Comparison of ENCODE assay signal across 15 cellular contexts in genomic region chr3:73080201-73080966, GRCh38. TPM values are rescaled to one million over a fixed set of nuclear protein-coding genes. Genes with fewer than 3 reads are reported as not detected.
A peak's percentile ranks its signal among the peaks of the same experiment; 100 is the strongest.
DNase-seq lines count a peak whose midpoint lies in the region; ATAC-seq and TF ChIP-seq lines count a peak whose summit lies in the region.
"Had no signal": no experiment of that assay in that cellular context is flagged by ENCODE, and none has a peak within 500 bp of the region (broad histone marks: within the 10 kb centered on the region; RNA-seq: fewer than 3 reads in every experiment).

No MANE protein-coding gene starts in this region.

- H4K91ac ChIP-seq in IMR-90 (ENCODE audit: insufficient read depth, low read depth, low read length) = no peak overlapping the region

- DNase-seq in activated T-cell treated with anti-CD3 and anti-CD28 coated beads, Interleukin-2, amount 50 U/mL, for 4 hours = no peak
- DNase-seq in activated T-cell treated with anti-CD3 and anti-CD28 coated beads for 4 hours (no peak), IMR-90 (no peak), osteoblast (ENCODE audit: insufficient read length, low spot score, missing footprints) (peak; percentile 30), T-helper 9 cell (no peak), mesothelial cell of epicardium (ENCODE audit: low spot score in 2 of 2, unreplicated experiment in 2 of 2) (no peak)
- DNase-seq in activated CD8-positive, alpha-beta memory T cell treated with anti-CD3 and anti-CD28 coated beads, Interleukin-2, amount 50 U/mL, for 4 hours = no peak
- DNase-seq: activated CD4-positive, CD25-positive, alpha-beta regulatory T cell; H9; NCI-H748 treated with DMSO at 0.1 percent for 48 hours; T-cell had no signal

- TF ChIP-seq RAD21 in IMR-90 (IDR thresholded peaks at IDR 0.05; ENCODE audit: low read length) = no peak

- H2AK5ac ChIP-seq in IMR-90 (ENCODE audit: low read depth, low read length) = no peak overlapping the region

- H3K9me3 Mint-ChIP-seq in activated T-cell treated with anti-CD3 and anti-CD28 coated beads, Interleukin-2, amount 50 U/mL, for 4 hours = no peaks in the 10 kb centered on the region
- H3K9me3 Mint-ChIP-seq in mesothelial cell of epicardium = no peaks in the 10 kb centered on the region
- H3K9me3 Mint-ChIP-seq: H9, T-cell had no signal

- H3K79me2 ChIP-seq in osteoblast (ENCODE audit: insufficient read depth, low read length) = no peaks in the 10 kb centered on the region

- intact Hi-C loops in IMR-90 (cut with micrococcal nuclease) = loop anchor here (5.0 kb wide), 1 partner anchor 423 kb away; no protein-coding TSS in a partner anchor

- H3K4ac ChIP-seq in IMR-90 (ENCODE audit: low read depth, low read length) = no peak overlapping the region

- dilution Hi-C loops in IMR-90 (cut with HindIII; ENCODE audit: low sequenced_read_pairs, unreplicated experiment) = no loop called here

- peaks cover 2% of the 10 kb centered on the region for H3K4me1 Mint-ChIP-seq in activated T-cell treated with anti-CD3 and anti-CD28 coated beads, Interleukin-2, amount 50 U/mL, for 4 hours (ENCODE audit: low read depth)
- no peaks in the 10 kb centered on the region for H3K4me1 Mint-ChIP-seq in mesothelial cell of epicardium
- H3K4me1 Mint-ChIP-seq: H9, T-cell had no signal

- no peak for TF ChIP-seq CTCF in IMR-90 (conservative IDR thresholded peaks at IDR 0.05; ENCODE audit: low read depth, low read length)
- no peak for TF ChIP-seq CTCF in osteoblast (IDR thresholded peaks at IDR 0.05; ENCODE audit: extremely low read depth, low read depth, low read length)
- no peak for TF ChIP-seq CTCF in mesothelial cell of epicardium (IDR thresholded peaks at IDR 0.05; ENCODE audit: unreplicated experiment)

- H3K23ac ChIP-seq in IMR-90 (ENCODE audit: low read depth, low read length) = no peak overlapping the region

- no peaks in the 10 kb centered on the region for H3K79me1 ChIP-seq in IMR-90 (ENCODE audit: low read depth in 1 of 2, low read length in 2 of 2)

- H2BK20ac ChIP-seq in IMR-90 (ENCODE audit: low read depth, low read length) = no peak overlapping the region

- no peak overlapping the region for H3K56ac ChIP-seq in IMR-90 (ENCODE audit: extremely low read depth, insufficient read depth, low read length)

- no peak overlapping the region for H2BK120ac ChIP-seq in IMR-90 (ENCODE audit: low read depth, low read length)

- POLR2A ChIA-PET in IMR-90 (lab: Charles Lee; ENCODE audit: unreplicated experiment) = interaction anchor here (0.6 kb wide), 2 partner anchors 206 to 270 kb away, joined by 3 to 4 read pairs; no protein-coding TSS in a partner anchor

- H3K9me1 ChIP-seq in IMR-90 (ENCODE audit: insufficient read depth, low read length) = no peaks in the 10 kb centered on the region

- no peak overlapping the region for H2AK9ac ChIP-seq in IMR-90 (replicated peaks; ENCODE audit: low read depth, low read length, poor library complexity)

- peak; percentile 28 to 58 for ATAC-seq in activated T-cell treated with anti-CD3 and anti-CD28 coated beads, Interleukin-2, amount 50 U/mL, for 4 hours
- ATAC-seq in GM19025 (IDR thresholded peaks at IDR 0.05; ENCODE audit: low read depth, unreplicated experiment) (peak; percentile 76), IMR-90 (ENCODE audit: low read depth) (no peak)
- ATAC-seq: T-cell had no signal

- TF ChIP-seq POLR2A in IMR-90 (IDR thresholded peaks at IDR 0.05; ENCODE audit: low read depth, low read length) = no peak

- no peak overlapping the region for H3K4me3 Mint-ChIP-seq in activated T-cell treated with anti-CD3 and anti-CD28 coated beads, Interleukin-2, amount 50 U/mL, for 4 hours
- H3K4me3 Mint-ChIP-seq in mesothelial cell of epicardium = no peak overlapping the region
- H3K4me3 Mint-ChIP-seq: H9, T-cell had no signal

- no peaks in the 10 kb centered on the region for H3K27me3 Mint-ChIP-seq in activated T-cell treated with anti-CD3 and anti-CD28 coated beads, Interleukin-2, amount 50 U/mL, for 4 hours (ENCODE audit: low read depth)
- no peaks in the 10 kb centered on the region for H3K27me3 Mint-ChIP-seq in mesothelial cell of epicardium (ENCODE audit: low read depth)
- H3K27me3 Mint-ChIP-seq: T-cell had no signal

- H3K4me2 ChIP-seq in IMR-90 (ENCODE audit: low read depth, low read length) (no peak overlapping the region), osteoblast (ENCODE audit: insufficient read depth, low read length) (peak overlapping the region; percentile 32)

- H3K27ac ChIP-seq in IMR-90 (ENCODE audit: insufficient read depth, low read length) = no peak overlapping the region
- H3K27ac ChIP-seq in osteoblast (ENCODE audit: low read depth, low read length) = no peak overlapping the region
- H3K27ac ChIP-seq: ascending aorta, right atrium auricular region, tibial nerve had no signal

- WGBS in IMR-90 (ENCODE audit: extremely low coverage in 2 of 2, insufficient read length in 1 of 2), 2 experiments = 60% methylated on average over 4 of the region's 17 CpGs; no CpG with 5 or more reads in 1 of the 2 experiments

- in situ Hi-C loops in IMR-90 (cut with MboI; ENCODE audit: low sequenced_read_pairs) = loop anchor here (25.0 kb wide), 2 partner anchors 643 to 1193 kb away; partner anchors contain the start of gene RYBP

- no peak overlapping the region for H2BK5ac ChIP-seq in IMR-90 (ENCODE audit: low read depth, low read length, poor library complexity, severe bottlenecking)

- peak overlapping the region; percentile 58 for H2AFZ ChIP-seq in IMR-90 (replicated peaks; ENCODE audit: low read length, poor library complexity)
- H2AFZ ChIP-seq in osteoblast (ENCODE audit: low read length) = no peak overlapping the region

- 0 out of 2 replicates have a peak overlapping the region, but pooled peaks have one; percentile 32 for H3K14ac ChIP-seq in IMR-90 (replicated peaks; ENCODE audit: low read depth, low read length)

- H3K36me3 ChIP-seq in IMR-90 (ENCODE audit: control insufficient read depth, insufficient read depth, low read length) (no peaks in the 10 kb centered on the region), osteoblast (ENCODE audit: insufficient read depth, low read length) (no peaks in the 10 kb centered on the region)
- H3K36me3 ChIP-seq: ascending aorta, right atrium auricular region, tibial nerve had no signal

- H3K27me3 ChIP-seq in IMR-90 (ENCODE audit: control insufficient read depth, insufficient read depth, low read length) (no peaks in the 10 kb centered on the region), osteoblast (ENCODE audit: insufficient read depth, low read length) (no peaks in the 10 kb centered on the region)
- H3K27me3 ChIP-seq: ascending aorta, right atrium auricular region, tibial nerve had no signal

- no peak overlapping the region for H4K8ac ChIP-seq in IMR-90 (ENCODE audit: low read depth in 2 of 2, low read length in 2 of 2)

- no peak overlapping the region for H3K4me3 ChIP-seq in IMR-90 (ENCODE audit: insufficient read depth, low read depth, low read length)
- no peak overlapping the region for H3K4me3 ChIP-seq in osteoblast (ENCODE audit: insufficient read depth, low read length)
- H3K4me3 ChIP-seq: ascending aorta, right atrium auricular region, tibial nerve had no signal

- H4K20me1 ChIP-seq in IMR-90 (ENCODE audit: insufficient read depth, low read length) = no peaks in the 10 kb centered on the region
- no peaks in the 10 kb centered on the region for H4K20me1 ChIP-seq in osteoblast (ENCODE audit: insufficient read depth, low read length)

- no peak overlapping the region for H3K9ac ChIP-seq in IMR-90 (ENCODE audit: low read depth, low read length)

- no peak overlapping the region for H4K5ac ChIP-seq in IMR-90 (ENCODE audit: low read depth, low read length)

- H3K36me3 Mint-ChIP-seq in activated T-cell treated with anti-CD3 and anti-CD28 coated beads, Interleukin-2, amount 50 U/mL, for 4 hours (ENCODE audit: insufficient read depth) = no peaks in the 10 kb centered on the region
- H3K36me3 Mint-ChIP-seq in mesothelial cell of epicardium = no peaks in the 10 kb centered on the region
- H3K36me3 Mint-ChIP-seq: T-cell had no signal

- no peak overlapping the region for H3K27ac Mint-ChIP-seq in mesothelial cell of epicardium
- H3K27ac Mint-ChIP-seq: H9, T-cell had no signal

- CTCF ChIA-PET in IMR-90 (lab: Yijun Ruan, JAX) = interaction anchor here (1.1 kb wide), 1 partner anchor 142 kb away, joined by 4 read pairs; no protein-coding TSS in a partner anchor

- no peak overlapping the region for H2BK15ac ChIP-seq in IMR-90 (ENCODE audit: low read depth, low read length)

- H3K4me1 ChIP-seq in IMR-90 (ENCODE audit: control insufficient read depth, insufficient read depth, low read length) (no peaks in the 10 kb centered on the region), osteoblast (ENCODE audit: insufficient read depth, low read length) (no peaks in the 10 kb centered on the region)
- H3K4me1 ChIP-seq: ascending aorta, right atrium auricular region, tibial nerve had no signal

- no TSS peak for BruUV-seq in IMR-90 (replicated peaks; lab: Mats Ljungman, UMichigan)

- H3K18ac ChIP-seq in IMR-90 (ENCODE audit: low read depth, low read length) = no peak overlapping the region

- H3K9me3 ChIP-seq in IMR-90 (ENCODE audit: control insufficient read depth, insufficient read depth, low read length) = no peaks in the 10 kb centered on the region
- H3K9me3 ChIP-seq in osteoblast (ENCODE audit: low read depth, low read length) = no peaks in the 10 kb centered on the region
- H3K9me3 ChIP-seq: ascending aorta, right atrium auricular region, tibial nerve had no signal

TF ChIP-seq in IMR-90, 13 proteins besides CTCF, POLR2A, EP300 and RAD21:
- no peak for TF ChIP-seq USF2 (IDR thresholded peaks at IDR 0.05; ENCODE audit: low read depth, low read length)
- no peak for TF ChIP-seq RCOR1 (IDR thresholded peaks at IDR 0.05; ENCODE audit: insufficient replicate concordance, low read length)
TF ChIP-seq in IMR-90: peak in this region for 0.

RNA-seq across cellular contexts. Expression of gene EBLN2, which starts 18.9 kb away (rescaled TPM):
- 1 to 10 TPM; 3.2 to 4.7 (median 4.3) TPM for total RNA-seq in activated T-cell treated with anti-CD3 and anti-CD28 coated beads, Interleukin-2, amount 50 U/mL, for 4 hours
- total RNA-seq in IMR-90 (2012; rRNA removed) (6.4 and 7.7 TPM in 2 replicates), osteoblast (6.2 and 7.4 TPM in 2 replicates), mesothelial cell of epicardium (10.5 to 11.3 TPM (median 10.7 TPM) in 3 replicates)
- 2.5 and 2.8 TPM in 2 replicates for polyA plus RNA-seq in IMR-90 (2012; rRNA removed)
- polyA plus RNA-seq in IMR-90 (2012; cell fraction: cytosol; rRNA removed) = 0.03 and 0.08 TPM in 2 replicates
- polyA plus RNA-seq in IMR-90 (2012; cell fraction: nucleus; rRNA removed; ENCODE audit: low replicate concordance) = 2.4 and 22.4 TPM in 2 replicates
